In genomic region chr20:64229537-64230061, GRCh38 we compare ENCODE assay signal across 24 cellular contexts. TPM values are rescaled to one million over a fixed set of nuclear protein-coding genes. Genes with fewer than 3 reads are reported as not detected.
DNase-seq lines count a peak whose midpoint lies in the region; FAIRE-seq and TF ChIP-seq lines count a peak whose summit lies in the region.
"Had no signal": no experiment of that assay in that cellular context is flagged by ENCODE, and none has a peak within 500 bp of the region (broad histone marks: within the 10 kb centered on the region; RNA-seq: fewer than 3 reads in every experiment).

No MANE protein-coding gene starts in this region.

- H3K9ac ChIP-seq in mammary epithelial cell (ENCODE audit: insufficient read depth, low read length) (no peak overlapping the region), keratinocyte (ENCODE audit: control insufficient read depth, extremely low read depth, insufficient read depth, low read length) (no peak overlapping the region)

- H3K4me1 Mint-ChIP-seq in MCF 10A (ENCODE audit: insufficient read depth, unreplicated experiment), result no peaks in the 10 kb centered on the region

- peak; percentile 90 for FAIRE-seq in keratinocyte (lab: Jason Lieb, UNC)
- FAIRE-seq: GM18507 had no signal

- H2AFZ ChIP-seq in mammary epithelial cell (ENCODE audit: low read depth, low read length), result no peak overlapping the region
- H2AFZ ChIP-seq in keratinocyte (ENCODE audit: control insufficient read depth, low read length), result no peak overlapping the region

- H3K4me2 ChIP-seq in mammary epithelial cell (ENCODE audit: insufficient read depth, low read depth, low read length) (no peak overlapping the region), keratinocyte (ENCODE audit: control insufficient read depth, extremely low read depth, insufficient read depth, low read depth, low read length) (peak overlapping the region; percentile 20)

- H3K4me3 Mint-ChIP-seq in MCF 10A (ENCODE audit: unreplicated experiment), result no peak overlapping the region
- H3K4me3 Mint-ChIP-seq: activated T-cell treated with anti-CD3 and anti-CD28 coated beads, Interleukin-2, amount 50 U/mL, for 72 hours; CD4-positive, alpha-beta T cell; central memory CD8-positive, alpha-beta T cell; HFFc6; naive thymus-derived CD8-positive, alpha-beta T cell had no signal

- intact Hi-C loops in mammary epithelial cell (cut with micrococcal nuclease), result no loop called here
- intact Hi-C loops in MCF 10A (cut with micrococcal nuclease), result no loop called here
- intact Hi-C loops in prostate gland (cut with DNase I), result no loop called here
- intact Hi-C loops in dorsolateral prefrontal cortex (cut with DNase I), result no loop called here

- H3K4me1 ChIP-seq in mammary epithelial cell (ENCODE audit: insufficient read depth, low read length) (peaks cover 1% of the 10 kb centered on the region), keratinocyte (ENCODE audit: control insufficient read depth, extremely low read depth, insufficient read depth, low read length) (peaks cover 9% of the 10 kb centered on the region), prostate gland (replicated peaks) (peaks cover 3% of the 10 kb centered on the region)

- in situ Hi-C loops in mammary epithelial cell (cut with MboI; ENCODE audit: low sequenced_read_pairs in 2 of 2), result no loop called here

- no peak overlapping the region for H3K27ac Mint-ChIP-seq in MCF 10A (ENCODE audit: low read depth, unreplicated experiment)
- H3K27ac Mint-ChIP-seq: activated T-cell treated with anti-CD3 and anti-CD28 coated beads, Interleukin-2, amount 50 U/mL, for 72 hours; CD4-positive, alpha-beta T cell; HFFc6 had no signal

- no peaks in the 10 kb centered on the region for H3K9me1 ChIP-seq in keratinocyte (ENCODE audit: control insufficient read depth, extremely low read depth, insufficient read depth, low read length)

- no peaks in the 10 kb centered on the region for H3K36me3 Mint-ChIP-seq in MCF 10A (ENCODE audit: insufficient read depth, unreplicated experiment)
- H3K36me3 Mint-ChIP-seq: naive thymus-derived CD8-positive, alpha-beta T cell had no signal

- peaks cover 2% of the 10 kb centered on the region for H3K27me3 ChIP-seq in mammary epithelial cell (ENCODE audit: insufficient read depth, low read length)
- peaks cover 20% of the 10 kb centered on the region for H3K27me3 ChIP-seq in keratinocyte (ENCODE audit: control insufficient read depth, extremely low read depth, insufficient read depth, low read length)
- H3K27me3 ChIP-seq in prostate gland (replicated peaks; ENCODE audit: insufficient read depth), result no peaks in the 10 kb centered on the region
- no peaks in the 10 kb centered on the region for H3K27me3 ChIP-seq in dorsolateral prefrontal cortex

- POLR2A ChIA-PET in MCF 10A (lab: Yijun Ruan, JAX), result interaction anchor here (0.9 to 2.3 kb wide), 4 partner anchors 14 to 29 kb away, joined by 3 to 16 read pairs (median 4); partner anchors contain the start of gene PCMTD2

- no peaks in the 10 kb centered on the region for H4K20me1 ChIP-seq in mammary epithelial cell (ENCODE audit: insufficient read depth, low read length)
- H4K20me1 ChIP-seq in keratinocyte (ENCODE audit: control insufficient read depth, extremely low read depth, insufficient read depth, low read length), result no peaks in the 10 kb centered on the region

- TF ChIP-seq CTCF in mammary epithelial cell (conservative IDR thresholded peaks at IDR 0.05 in 1 of 2, IDR thresholded peaks at IDR 0.05 in 1 of 2; ENCODE audit: extremely low read depth in 1 of 2, insufficient read depth in 1 of 2, low read depth in 1 of 2, low read length in 2 of 2) (no peak), MCF 10A (IDR thresholded peaks at IDR 0.05; ENCODE audit: unreplicated experiment) (no peak), VCaP (conservative IDR thresholded peaks at IDR 0.05) (no peak), keratinocyte (optimal IDR thresholded peaks at IDR 0.05 in 1 of 3, IDR thresholded peaks at IDR 0.05 in 1 of 3, conservative IDR thresholded peaks at IDR 0.05 in 1 of 3; ENCODE audit: extremely low read depth in 1 of 3, insufficient read depth in 2 of 3, low read length in 3 of 3) (no peak), prostate gland (IDR thresholded peaks at IDR 0.05) (no peak), dorsolateral prefrontal cortex (IDR thresholded peaks at IDR 0.05 in 54 of 56, conservative IDR thresholded peaks at IDR 0.05 in 2 of 56; ENCODE audit: low read depth in 1 of 56, partially characterized antibody in 56 of 56) (no peak)

- TF ChIP-seq POLR2A in prostate gland (IDR thresholded peaks at IDR 0.05), result no peak

- CTCF ChIA-PET in mammary epithelial cell (lab: Charles Lee; ENCODE audit: low non-redundant PET), result no interaction called here
- CTCF ChIA-PET in MCF 10A (lab: Yijun Ruan, JAX), result interaction anchor here (0.6 to 0.9 kb wide), 2 partner anchors 146 to 848 kb away, joined by 3 to 4 read pairs; partner anchors contain the start of gene LKAAEAR1

- H3K36me3 ChIP-seq in mammary epithelial cell (ENCODE audit: insufficient read depth, low read length), result no peaks in the 10 kb centered on the region
- H3K36me3 ChIP-seq in keratinocyte (ENCODE audit: control insufficient read depth in 2 of 2, extremely low read depth in 1 of 2, insufficient read depth in 2 of 2, low read length in 2 of 2), result no peaks in the 10 kb centered on the region
- no peaks in the 10 kb centered on the region for H3K36me3 ChIP-seq in prostate gland

- dilution Hi-C loops in mammary epithelial cell (cut with HindIII; ENCODE audit: low sequenced_read_pairs) (no loop called here), keratinocyte (cut with MboI; ENCODE audit: extremely low pct_ligation_motif_present, low sequenced_read_pairs) (no loop called here)

- no peak overlapping the region for H3K27ac ChIP-seq in mammary epithelial cell (ENCODE audit: insufficient read depth, low read depth, low read length)
- H3K27ac ChIP-seq in VCaP, result peak overlapping the region; percentile 91
- H3K27ac ChIP-seq in keratinocyte (ENCODE audit: control insufficient read depth, insufficient read depth, low read length), result no peak overlapping the region
- peak overlapping the region in 1 of 2 donors; percentile 26 for H3K27ac ChIP-seq in prostate gland
- no peak overlapping the region for H3K27ac ChIP-seq in dorsolateral prefrontal cortex

- no peak overlapping the region for H3K4me3 ChIP-seq in mammary epithelial cell (replicated peaks in 1 of 3; ENCODE audit: insufficient read depth in 1 of 3, low read depth in 2 of 3, low read length in 3 of 3)
- no peak overlapping the region for H3K4me3 ChIP-seq in keratinocyte (ENCODE audit: control insufficient read depth in 2 of 3, extremely low read depth in 1 of 3, insufficient read depth in 2 of 3, low read depth in 1 of 3, low read length in 3 of 3)
- no peak overlapping the region for H3K4me3 ChIP-seq in prostate gland
- no peak overlapping the region for H3K4me3 ChIP-seq in dorsolateral prefrontal cortex

- DNase-seq in mammary epithelial cell (peak; percentile 29), MCF 10A (ENCODE audit: unreplicated experiment) (no peak), keratinocyte (ENCODE audit: low read depth, low spot score) (no peak), prostate gland (ENCODE audit: low spot score) (peak; percentile 71), SHP77 (lab: John Stamatoyannopoulos, UW) (no peak), dorsolateral prefrontal cortex (no peak)
- DNase-seq in NK-92 treated with Interleukin-12 subunit alpha and Interleukin-12 subunit beta, amount 100 ng/mL, for 24 hours (lab: John Stamatoyannopoulos, UW), result no peak
- DNase-seq: activated CD4-positive, alpha-beta T cell treated with anti-CD3 and anti-CD28 coated beads, Interleukin-2, amount 50 U/mL, for 48 hours; activated CD4-positive, CD25-positive, alpha-beta regulatory T cell treated with anti-CD3 and anti-CD28 coated beads, Interleukin-2, amount 50 U/mL, for 72 hours; activated naive CD4-positive, alpha-beta T cell; activated T-cell treated with anti-CD3 and anti-CD28 coated beads, Interleukin-2, amount 50 U/mL, for 72 hours; CD4-positive, alpha-beta T cell; GOT3; HFFc6; naive thymus-derived CD8-positive, alpha-beta T cell; NCI-H1694; NCI-H446; NCI-H82; RPMI8226; stimulated activated naive CD8-positive, alpha-beta T cell treated with anti-CD3 and anti-CD28 coated beads, Interleukin-15, Interleukin-2, amounts not matched to agents 100 U/mL and 50 U/mL, for 24 hours; T-helper 2 cell had no signal

- H3K9me3 ChIP-seq in mammary epithelial cell (replicated peaks; ENCODE audit: insufficient read depth, low read length) (peaks cover 2% of the 10 kb centered on the region), keratinocyte (ENCODE audit: control insufficient read depth, low read depth, low read length) (no peaks in the 10 kb centered on the region), prostate gland (no peaks in the 10 kb centered on the region)

- H3K27me3 Mint-ChIP-seq in MCF 10A (ENCODE audit: insufficient read depth, unreplicated experiment), result peaks cover 20% of the 10 kb centered on the region
- H3K27me3 Mint-ChIP-seq: CD4-positive, alpha-beta T cell; naive thymus-derived CD8-positive, alpha-beta T cell had no signal

- H3K79me2 ChIP-seq in mammary epithelial cell (ENCODE audit: insufficient read depth, low read length), result no peaks in the 10 kb centered on the region
- H3K79me2 ChIP-seq in keratinocyte (ENCODE audit: control insufficient read depth, insufficient read depth, low read length), result no peaks in the 10 kb centered on the region

- H3K9me3 Mint-ChIP-seq in MCF 10A (ENCODE audit: unreplicated experiment), result no peaks in the 10 kb centered on the region
- H3K9me3 Mint-ChIP-seq: activated T-cell treated with anti-CD3 and anti-CD28 coated beads, Interleukin-2, amount 50 U/mL, for 72 hours; CD4-positive, alpha-beta T cell; central memory CD8-positive, alpha-beta T cell; HFFc6; naive thymus-derived CD8-positive, alpha-beta T cell had no signal

- BruUV-seq in mammary epithelial cell (replicated peaks; lab: Mats Ljungman, UMichigan) (no TSS peak), MCF 10A (replicated peaks; lab: Mats Ljungman, UMichigan) (no TSS peak)

- 54% methylated on average over 8 of the region's 8 CpGs for WGBS in mammary epithelial cell (ENCODE audit: low coverage, missing lambda C conversion rate)
- 25% methylated on average over 8 of the region's 8 CpGs for WGBS in prostate gland

RNA-seq across cellular contexts. Expression of gene PCMTD2, which starts 25.9 kb away (rescaled TPM):
- 10 to 100 TPM; 28.4 to 42.7 TPM for total RNA-seq in mammary epithelial cell
- polyA plus RNA-seq in mammary epithelial cell, result 13.1 TPM
- 24.1 TPM for polyA minus RNA-seq in mammary epithelial cell
- 39.4 and 45.9 TPM in 2 replicates for total RNA-seq in MCF 10A (2022)
- 24.5 to 25.8 TPM (median 25.6 TPM) in 3 replicates for polyA plus RNA-seq in keratinocyte
- polyA plus RNA-seq in keratinocyte (2011; ENCODE audit: low read depth), result 36.6 TPM
- polyA plus RNA-seq in keratinocyte (2011; cell fraction: cytosol; rRNA removed), result 12.2 and 14.2 TPM in 2 replicates
- polyA plus RNA-seq in keratinocyte (2011; cell fraction: nucleus; rRNA removed), result 69.4 and 91.5 TPM in 2 replicates
- 11.7 and 18.5 TPM in 2 replicates for polyA plus RNA-seq in keratinocyte (2012; ENCODE audit: low replicate concordance)
- polyA minus RNA-seq in keratinocyte, result 7.1 to 18.6 TPM (median 14.0 TPM) in 3 replicates
- polyA minus RNA-seq in keratinocyte (2011; cell fraction: cytosol; rRNA and poly(A)+ RNA removed), result 14.6 TPM
- polyA minus RNA-seq in keratinocyte (2011; cell fraction: nucleus; rRNA and poly(A)+ RNA removed), result 15.0 and 26.2 TPM in 2 replicates
- total RNA-seq in prostate gland, result 100 to 1,000 TPM; 143 to 147 TPM
- 100 to 1,000 TPM in 58 of 120 experiments, 10 to 100 TPM in 62; 66.2 to 152 (median 98.4) TPM for total RNA-seq in dorsolateral prefrontal cortex

Comparison
In these comparisons a context has a peak if more than half of its experiments do, and no peak if none do; other contexts are left out.
1. DNase-seq: peak in mammary epithelial cell (single experiment) and prostate gland (single experiment); none in MCF 10A (single experiment), keratinocyte (single experiment), SHP77 (0 of 2), NK-92 treated with Interleukin-12 subunit alpha and Interleukin-12 subunit beta, amount 100 ng/mL, for 24 hours (single experiment) and dorsolateral prefrontal cortex (0 of 10).